In the genomic region with DNA sequence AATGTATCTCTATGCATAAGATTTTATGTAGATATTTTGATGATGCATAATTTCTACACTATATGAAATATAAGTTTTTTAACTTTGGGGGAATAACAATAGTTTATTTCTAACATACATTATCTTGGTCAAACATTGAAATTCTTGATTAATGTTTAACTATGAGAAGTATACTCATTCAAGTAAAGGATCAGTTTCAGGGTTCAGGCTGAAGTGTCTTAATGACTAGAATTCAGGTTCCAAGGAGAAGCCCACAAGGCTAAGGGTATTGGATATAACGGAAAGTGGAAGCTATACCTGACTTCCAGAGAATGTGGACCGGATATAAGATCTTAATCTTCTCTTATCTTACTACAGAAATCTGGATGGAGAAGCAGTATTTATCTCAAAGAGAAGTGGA, we compare ENCODE assay signal across 17 cellular contexts. TPM values are rescaled to one million over a fixed set of nuclear protein-coding genes. Genes with fewer than 3 reads are reported as not detected.
DNase-seq lines count a peak whose midpoint lies in the region; ATAC-seq and TF ChIP-seq lines count a peak whose summit lies in the region.
"Had no signal": no experiment of that assay in that cellular context is flagged by ENCODE, and none has a peak within 500 bp of the region (broad histone marks: within the 10 kb centered on the region; RNA-seq: fewer than 3 reads in every experiment).

A gene with protein sequence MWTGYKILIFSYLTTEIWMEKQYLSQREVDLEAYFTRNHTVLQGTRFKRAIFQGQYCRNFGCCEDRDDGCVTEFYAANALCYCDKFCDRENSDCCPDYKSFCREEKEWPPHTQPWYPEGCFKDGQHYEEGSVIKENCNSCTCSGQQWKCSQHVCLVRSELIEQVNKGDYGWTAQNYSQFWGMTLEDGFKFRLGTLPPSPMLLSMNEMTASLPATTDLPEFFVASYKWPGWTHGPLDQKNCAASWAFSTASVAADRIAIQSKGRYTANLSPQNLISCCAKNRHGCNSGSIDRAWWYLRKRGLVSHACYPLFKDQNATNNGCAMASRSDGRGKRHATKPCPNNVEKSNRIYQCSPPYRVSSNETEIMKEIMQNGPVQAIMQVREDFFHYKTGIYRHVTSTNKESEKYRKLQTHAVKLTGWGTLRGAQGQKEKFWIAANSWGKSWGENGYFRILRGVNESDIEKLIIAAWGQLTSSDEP (plus strand): TSS at position 202 of the 400 bp plus-strand sequence. CDS start 110 bp downstream, at position 312.

- POLR2A ChIA-PET in naive thymus-derived CD8-positive, alpha-beta T cell (lab: Charles Lee): no interaction called here

- no peaks in the 10 kb centered on the region for H3F3A ChIP-seq in GM23338 (replicated peaks; ENCODE audit: low read depth)

- H3K9me3 ChIP-seq in mucosa of rectum (ENCODE audit: control insufficient read depth in 2 of 2, low read length in 2 of 2): no peaks in the 10 kb centered on the region
- H3K9me3 ChIP-seq: BLaER1, MG63, upper lobe of left lung had no signal

- H3K27me3 Mint-ChIP-seq in GM23338 (ENCODE audit: insufficient read depth, low read depth, poor library complexity): peaks cover 2% of the 10 kb centered on the region
- no peaks in the 10 kb centered on the region for H3K27me3 Mint-ChIP-seq in naive thymus-derived CD8-positive, alpha-beta T cell

- DNase-seq in GM23338 (ENCODE audit: low spot score) (no peak), caudate nucleus (lab: John Stamatoyannopoulos, UW) (no peak)
- DNase-seq in stimulated activated naive CD4-positive, alpha-beta T cell treated with Interleukin-2 at 50 U/mL for 16 hours (lab: John Stamatoyannopoulos, UW): no peak
- DNase-seq in naive thymus-derived CD8-positive, alpha-beta T cell: no peak
- no peak for DNase-seq in stimulated activated CD4-positive, alpha-beta T cell treated with anti-CD3 and anti-CD28 coated beads, Interleukin-1b, Interleukin-23, amount 100 ng/mL, for 48 hours
- DNase-seq: activated T-cell treated with anti-CD3 and anti-CD28 coated beads for 4 hours, MG63, NCI-H1930, NCI-H774, T-helper 2 cell, upper lobe of left lung had no signal

- H3K27ac Mint-ChIP-seq in GM23338: peak within 1 kb of the TSS; percentile 27; the same call in 1 of the 2 replicates
- H3K27ac Mint-ChIP-seq in naive thymus-derived CD8-positive, alpha-beta T cell: no peak within 1 kb of the TSS

- no peaks in the 10 kb centered on the region for H3K79me2 ChIP-seq in GM23338 (replicated peaks; ENCODE audit: insufficient read depth)
- H3K79me2 ChIP-seq: parathyroid adenoma had no signal

- peak within 1 kb of the TSS; percentile 38 to 71 for H3K9ac ChIP-seq in mucosa of rectum (ENCODE audit: low read depth in 1 of 2, low read length in 2 of 2)
- H3K9ac ChIP-seq: BLaER1, parathyroid adenoma had no signal

- H3K36me3 Mint-ChIP-seq in GM23338 (ENCODE audit: low read depth): no peaks in the 10 kb centered on the region
- no peaks in the 10 kb centered on the region for H3K36me3 Mint-ChIP-seq in naive thymus-derived CD8-positive, alpha-beta T cell

- ATAC-seq in GM18870 (IDR thresholded peaks at IDR 0.05; ENCODE audit: unreplicated experiment) (peak; percentile 28), GM23338 (no peak), HG03571 (IDR thresholded peaks at IDR 0.05; ENCODE audit: unreplicated experiment) (peak; percentile 42)
- ATAC-seq in naive thymus-derived CD8-positive, alpha-beta T cell: no peak

- H3K27ac ChIP-seq in GM23338 (ENCODE audit: low read depth) (no peak within 1 kb of the TSS), mucosa of rectum (ENCODE audit: low read depth in 2 of 2, low read length in 2 of 2) (peak within 1 kb of the TSS; percentile 81 to 86), caudate nucleus (ENCODE audit: low read depth, low read length) (no peak within 1 kb of the TSS)
- H3K27ac ChIP-seq: BLaER1, cardiac muscle cell, parathyroid adenoma, upper lobe of left lung had no signal

- H3K9me3 Mint-ChIP-seq in GM23338: no peaks in the 10 kb centered on the region
- peaks cover 0 to 18% (median 6%) of the 10 kb centered on the region in 9 donors for H3K9me3 Mint-ChIP-seq in naive thymus-derived CD8-positive, alpha-beta T cell

- no peak within 1 kb of the TSS for H3K4me2 ChIP-seq in GM23338
- H3K4me2 ChIP-seq: BLaER1 had no signal

- H4K20me1 ChIP-seq in GM23338 (replicated peaks; ENCODE audit: insufficient read depth): no peaks in the 10 kb centered on the region
- H4K20me1 ChIP-seq: BLaER1 had no signal

- no peak within 1 kb of the TSS for H3K4me3 ChIP-seq in GM23338
- H3K4me3 ChIP-seq in mucosa of rectum (ENCODE audit: low read length in 2 of 2): peak within 1 kb of the TSS; percentile 73 to 76
- H3K4me3 ChIP-seq: BLaER1, cardiac muscle cell, MG63, upper lobe of left lung had no signal

- H3K4me3 Mint-ChIP-seq in GM23338: no peak within 1 kb of the TSS
- H3K4me3 Mint-ChIP-seq in naive thymus-derived CD8-positive, alpha-beta T cell: no peak within 1 kb of the TSS

- H3K27me3 ChIP-seq in GM23338 (ENCODE audit: insufficient read depth): no peaks in the 10 kb centered on the region
- H3K27me3 ChIP-seq in mucosa of rectum (ENCODE audit: control insufficient read depth in 2 of 2, insufficient read depth in 2 of 2, low read length in 2 of 2): no peaks in the 10 kb centered on the region
- H3K27me3 ChIP-seq: BLaER1, cardiac muscle cell, MG63, upper lobe of left lung had no signal

- H3K9me2 ChIP-seq in GM23338 (ENCODE audit: insufficient read depth): peaks cover 18% of the 10 kb centered on the region

- H3K36me3 ChIP-seq in GM23338 (ENCODE audit: insufficient read depth): no peaks in the 10 kb centered on the region
- H3K36me3 ChIP-seq in mucosa of rectum (ENCODE audit: control insufficient read depth in 2 of 2, insufficient read depth in 2 of 2, low read length in 2 of 2): no peaks in the 10 kb centered on the region
- H3K36me3 ChIP-seq: BLaER1, cardiac muscle cell, MG63, upper lobe of left lung had no signal

- H3K4me1 Mint-ChIP-seq in GM23338: peaks cover 8% of the 10 kb centered on the region; the same call in 2 of the 3 replicates
- no peaks in the 10 kb centered on the region for H3K4me1 Mint-ChIP-seq in naive thymus-derived CD8-positive, alpha-beta T cell

- TF ChIP-seq CTCF in GM23338 (conservative IDR thresholded peaks at IDR 0.05; ENCODE audit: low read depth in 2 of 2): no peak

- H3K4me1 ChIP-seq in GM23338 (ENCODE audit: insufficient read depth) (peaks cover 6% of the 10 kb centered on the region; the same call in 1 of the 2 replicates), mucosa of rectum (ENCODE audit: control insufficient read depth in 2 of 2, insufficient read depth in 2 of 2, low read length in 2 of 2) (peaks cover 0 to 4% of the 10 kb centered on the region in 2 donors)
- H3K4me1 ChIP-seq: BLaER1, parathyroid adenoma, upper lobe of left lung had no signal

- peak within 1 kb of the TSS; percentile 33; the same call in 1 of the 2 replicates for H2AFZ ChIP-seq in GM23338
- H2AFZ ChIP-seq: parathyroid adenoma had no signal

TF ChIP-seq in GM23338, 12 proteins besides CTCF, POLR2A, EP300 and RAD21:
- TF ChIP-seq NANOG (IDR thresholded peaks at IDR 0.05; ENCODE audit: borderline replicate concordance) (no peak), ZNF331 (CRISPR knock-in tag; IDR thresholded peaks at IDR 0.05; ENCODE audit: low read depth) (no peak), STAT1 (IDR thresholded peaks at IDR 0.05; ENCODE audit: unreplicated experiment) (no peak)

RNA-seq across cellular contexts. Expression of the gene that starts here (rescaled TPM):
- not detected in 2 replicates for total RNA-seq in GM23338 (2014; rRNA removed; shearing (Covaris generic))
- not detected in 2 replicates for polyA plus RNA-seq in GM23338 (2016; fragmentation: Nextera tagmentation; extraction: Ambion mirVana)
- not detected for total RNA-seq in naive thymus-derived CD8-positive, alpha-beta T cell
- not detected for polyA plus RNA-seq in naive thymus-derived CD8-positive, alpha-beta T cell
- total RNA-seq: cardiac muscle cell, upper lobe of left lung had no signal
- polyA plus RNA-seq: cardiac muscle cell had no signal

Comparison
In these comparisons a context has a peak if more than half of its experiments do, and no peak if none do; other contexts are left out.
1. ATAC-seq: peak in GM18870 (single experiment) and HG03571 (single experiment); none in GM23338 (single experiment) and naive thymus-derived CD8-positive, alpha-beta T cell (0 of 2).
2. H3K27ac ChIP-seq: peak in mucosa of rectum (2 of 2); none in GM23338 (single experiment) and caudate nucleus (single experiment).